Comparison of ENCODE assay signal across 24 cellular contexts in the genomic region with DNA sequence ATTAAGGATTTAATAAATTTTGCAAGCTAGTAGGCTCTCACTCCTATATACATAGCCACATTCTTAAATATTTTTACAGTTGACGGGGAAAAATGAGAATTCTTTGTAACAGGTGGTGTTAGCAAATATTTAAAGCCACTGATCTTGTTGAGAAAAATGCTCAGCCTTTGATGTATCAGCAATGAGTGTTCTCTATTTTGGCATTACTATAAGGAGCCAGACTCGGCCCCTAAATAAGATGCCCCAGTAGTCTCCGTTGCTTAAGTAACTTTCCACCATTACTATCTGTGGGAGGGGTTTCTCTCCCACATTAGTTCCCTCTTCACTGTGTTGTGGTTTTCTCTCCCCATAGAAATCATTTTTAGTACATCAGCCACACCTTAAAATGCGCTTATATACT.
A peak's percentile ranks its signal among the peaks of the same experiment; 100 is the strongest.
DNase-seq lines count a peak whose midpoint lies in the region; ATAC-seq and TF ChIP-seq lines count a peak whose summit lies in the region.
"Had no signal": no experiment of that assay in that cellular context is flagged by ENCODE, and none has a peak within 500 bp of the region (broad histone marks: within the 10 kb centered on the region; RNA-seq: fewer than 3 reads in every experiment).

No MANE protein-coding gene starts in this region.

- H3K27ac ChIP-seq in gastroesophageal sphincter = peak overlapping the region in 3 of 4 donors; percentile 11 to 49 (median 24)
- H3K27ac ChIP-seq: BLaER1 treated with 17β-estradiol and CSF1 and Interleukin-3, amounts not matched to agents 10 nM and 100 nM had no signal

- peaks cover 1% of the 10 kb centered on the region; the same call in 1 of the 2 replicates for H3K27me3 Mint-ChIP-seq in HFFc6 (ENCODE audit: insufficient read depth)
- H3K27me3 Mint-ChIP-seq in activated T-helper 17 cell treated with anti-CD3 and anti-CD28 coated beads, Interleukin-2, amount 50 U/mL, for 72 hours = no peaks in the 10 kb centered on the region
- no peaks in the 10 kb centered on the region for H3K27me3 Mint-ChIP-seq in osteocyte (ENCODE audit: unreplicated experiment)
- no peaks in the 10 kb centered on the region for H3K27me3 Mint-ChIP-seq in activated CD4-positive, alpha-beta T cell treated with anti-CD3 and anti-CD28 coated beads, Interleukin-2, amount 10 ng/mL, durations not matched to agents 7 days and 5 days
- H3K27me3 Mint-ChIP-seq: CD4-positive, alpha-beta T cell had no signal

- no peak overlapping the region for H3K4me3 ChIP-seq in gastroesophageal sphincter
- H3K4me3 ChIP-seq: BLaER1 treated with 17β-estradiol and CSF1 and Interleukin-3, amounts not matched to agents 10 nM and 100 nM; HAP-1 had no signal

- CTCF ChIA-PET in activated CD4-positive, alpha-beta T cell treated with anti-CD3 and anti-CD28 coated beads, Interleukin-2, amount 10 ng/mL, durations not matched to agents 7 days and 5 days (lab: Charles Lee) = interaction anchor here (1.2 to 1.5 kb wide), 2 partner anchors 12 to 182 kb away, joined by 3 to 4 read pairs; no protein-coding TSS in a partner anchor

- TF ChIP-seq CTCF in HFFc6 (IDR thresholded peaks at IDR 0.05) = no peak
- TF ChIP-seq CTCF in gastroesophageal sphincter (IDR thresholded peaks at IDR 0.05) = no peak
- TF ChIP-seq CTCF in osteocyte (IDR thresholded peaks at IDR 0.05) = no peak

- POLR2A ChIA-PET in activated CD4-positive, alpha-beta T cell treated with anti-CD3 and anti-CD28 coated beads, Interleukin-2, amount 10 ng/mL, durations not matched to agents 7 days and 5 days (lab: Charles Lee) = no interaction called here

- peak overlapping the region; percentile 19; the same call in 1 of the 2 replicates for H3K27ac Mint-ChIP-seq in HFFc6
- H3K27ac Mint-ChIP-seq in activated T-helper 17 cell treated with anti-CD3 and anti-CD28 coated beads, Interleukin-2, amount 50 U/mL, for 72 hours = peak overlapping the region; percentile 10
- peak overlapping the region; percentile 61 for H3K27ac Mint-ChIP-seq in osteocyte (ENCODE audit: unreplicated experiment)
- no peak overlapping the region for H3K27ac Mint-ChIP-seq in activated CD4-positive, alpha-beta T cell treated with anti-CD3 and anti-CD28 coated beads, Interleukin-2, amount 10 ng/mL, durations not matched to agents 7 days and 5 days
- H3K27ac Mint-ChIP-seq: CD4-positive, alpha-beta T cell had no signal

- H3K4me1 Mint-ChIP-seq in HFFc6 (ENCODE audit: low read depth) = peaks cover 53% of the 10 kb centered on the region
- peaks cover 6% of the 10 kb centered on the region for H3K4me1 Mint-ChIP-seq in activated T-helper 17 cell treated with anti-CD3 and anti-CD28 coated beads, Interleukin-2, amount 50 U/mL, for 72 hours
- peaks cover 38% of the 10 kb centered on the region for H3K4me1 Mint-ChIP-seq in osteocyte (ENCODE audit: unreplicated experiment)
- H3K4me1 Mint-ChIP-seq in activated CD4-positive, alpha-beta T cell treated with anti-CD3 and anti-CD28 coated beads, Interleukin-2, amount 10 ng/mL, durations not matched to agents 7 days and 5 days = peaks cover 31% of the 10 kb centered on the region

- DNase-seq in HFFc6 (no peak), osteocyte (ENCODE audit: extremely low spot score, unreplicated experiment) (no peak), NCI-H1105 (lab: John Stamatoyannopoulos, UW) (no peak)
- no peak for DNase-seq in activated CD4-positive, alpha-beta T cell treated with anti-CD3 and anti-CD28 coated beads, Interleukin-2, amount 10 ng/mL, durations not matched to agents 7 days and 5 days
- DNase-seq: AML-193; Caco-2; CD4-positive, alpha-beta T cell; DMS79; EL; GF-D8; GOT3; Karpas-422; NCI-H2029; NCI-H446 treated with DMSO at 0.1 percent for 48 hours; NCI-H526; NK-92 treated with Interleukin-12 subunit alpha and Interleukin-12 subunit beta, amount 100 ng/mL, for 24 hours; PC-3 had no signal

- no peak for TF ChIP-seq POLR2A in gastroesophageal sphincter (IDR thresholded peaks at IDR 0.05)

- ATAC-seq in activated T-helper 17 cell treated with anti-CD3 and anti-CD28 coated beads, Interleukin-2, amount 50 U/mL, for 72 hours (replicated peaks) = no peak
- ATAC-seq in gastroesophageal sphincter = no peak
- no peak for ATAC-seq in GM18520 (IDR thresholded peaks at IDR 0.05; ENCODE audit: unreplicated experiment)
- ATAC-seq in GM19452 (IDR thresholded peaks at IDR 0.05; ENCODE audit: unreplicated experiment) = no peak
- ATAC-seq: PC-3, SK-N-SH treated with all-trans-retinoic acid at 6 μM for 48 hours had no signal

- peaks cover 6 to 60% (median 25%) of the 10 kb centered on the region in 3 donors for H3K4me1 ChIP-seq in gastroesophageal sphincter
- H3K4me1 ChIP-seq: BLaER1 treated with 17β-estradiol and CSF1 and Interleukin-3, amounts not matched to agents 10 nM and 100 nM had no signal

- H3K36me3 ChIP-seq in gastroesophageal sphincter = peaks cover 0 to 19% of the 10 kb centered on the region in 2 donors

- 75 to 82% methylated on average over 4 of the region's 4 CpGs for WGBS in gastroesophageal sphincter (ENCODE audit: low coverage in 1 of 2), 2 donors

- no peak overlapping the region; the same call in 1 of the 2 replicates for H3K4me3 Mint-ChIP-seq in HFFc6
- H3K4me3 Mint-ChIP-seq in activated T-helper 17 cell treated with anti-CD3 and anti-CD28 coated beads, Interleukin-2, amount 50 U/mL, for 72 hours = no peak overlapping the region
- no peak overlapping the region for H3K4me3 Mint-ChIP-seq in osteocyte (ENCODE audit: unreplicated experiment)
- no peak overlapping the region for H3K4me3 Mint-ChIP-seq in activated CD4-positive, alpha-beta T cell treated with anti-CD3 and anti-CD28 coated beads, Interleukin-2, amount 10 ng/mL, durations not matched to agents 7 days and 5 days
- H3K4me3 Mint-ChIP-seq: CD4-positive, alpha-beta T cell had no signal

- no peaks in the 10 kb centered on the region for H3K9me3 ChIP-seq in gastroesophageal sphincter
- H3K9me3 ChIP-seq: Caco-2, HAP-1 had no signal

- no peaks in the 10 kb centered on the region for H3K27me3 ChIP-seq in gastroesophageal sphincter
- H3K27me3 ChIP-seq: BLaER1 treated with 17β-estradiol and CSF1 and Interleukin-3, amounts not matched to agents 10 nM and 100 nM had no signal

- no peak for TF ChIP-seq EP300 in gastroesophageal sphincter (IDR thresholded peaks at IDR 0.05)

- H3K36me3 Mint-ChIP-seq in HFFc6 (ENCODE audit: low read depth) = peaks cover 33% of the 10 kb centered on the region
- peaks cover 88% of the 10 kb centered on the region for H3K36me3 Mint-ChIP-seq in activated T-helper 17 cell treated with anti-CD3 and anti-CD28 coated beads, Interleukin-2, amount 50 U/mL, for 72 hours (ENCODE audit: low read depth)
- peaks cover 23% of the 10 kb centered on the region for H3K36me3 Mint-ChIP-seq in osteocyte (ENCODE audit: unreplicated experiment)
- peaks cover 70% of the 10 kb centered on the region for H3K36me3 Mint-ChIP-seq in activated CD4-positive, alpha-beta T cell treated with anti-CD3 and anti-CD28 coated beads, Interleukin-2, amount 10 ng/mL, durations not matched to agents 7 days and 5 days (ENCODE audit: low read depth)

- H3K9me3 Mint-ChIP-seq in HFFc6 = no peaks in the 10 kb centered on the region
- no peaks in the 10 kb centered on the region for H3K9me3 Mint-ChIP-seq in activated T-helper 17 cell treated with anti-CD3 and anti-CD28 coated beads, Interleukin-2, amount 50 U/mL, for 72 hours
- no peaks in the 10 kb centered on the region for H3K9me3 Mint-ChIP-seq in osteocyte (ENCODE audit: unreplicated experiment)
- peaks cover 3% of the 10 kb centered on the region for H3K9me3 Mint-ChIP-seq in activated CD4-positive, alpha-beta T cell treated with anti-CD3 and anti-CD28 coated beads, Interleukin-2, amount 10 ng/mL, durations not matched to agents 7 days and 5 days
